23 cellular contexts compared by ENCODE assay signal in the genomic region with DNA sequence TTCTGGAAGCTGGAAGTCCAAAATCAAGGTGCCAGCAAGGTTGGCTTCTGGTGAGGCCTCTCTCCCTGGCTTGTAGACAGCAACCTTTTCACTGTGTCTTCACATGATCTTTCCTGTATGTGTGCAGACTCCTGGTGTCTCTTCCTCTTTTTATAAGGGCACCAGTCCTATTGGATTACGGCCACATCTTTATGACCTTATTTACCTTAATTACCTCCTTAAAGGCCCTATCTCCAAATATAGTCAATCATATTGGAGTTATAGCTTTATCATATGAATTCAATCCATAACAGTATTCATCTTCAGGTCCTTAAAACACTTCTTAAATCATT. TPM values are rescaled to one million over a fixed set of nuclear protein-coding genes. Genes with fewer than 3 reads are reported as not detected.
"Had no signal": no experiment of that assay in that cellular context is flagged by ENCODE, and none has a peak within 500 bp of the region (broad histone marks: within the 10 kb centered on the region; RNA-seq: fewer than 3 reads in every experiment).

No MANE protein-coding gene starts in this region.

- ATAC-seq: right cardiac atrium had no signal

- H3K27me3 ChIP-seq: esophagus squamous epithelium, left lung, spleen had no signal

- H3K27me3 Mint-ChIP-seq: activated CD4-positive, alpha-beta T cell treated with anti-CD3 and anti-CD28 coated beads, Interleukin-2, amount 10 ng/mL, durations not matched to agents 7 days and 5 days; activated naive CD8-positive, alpha-beta T cell had no signal

- DNase-seq: activated CD4-positive, alpha-beta T cell treated with anti-CD3 and anti-CD28 coated beads, Interleukin-2, amount 10 ng/mL, durations not matched to agents 7 days and 5 days; activated CD8-positive, alpha-beta memory T cell treated with anti-CD3 and anti-CD28 coated beads for 24 hours; activated gamma-delta T cell treated with Interleukin-2 at 50 U/mL for 16 hours; amniotic stem cell; cortex of kidney; effector CD4-positive, alpha-beta T cell; esophagus squamous epithelium; hippocampal formation; left lung; nephron progenitor cell; occipital lobe; right cardiac atrium; spleen; T-helper 2 cell had no signal

- H3K9me3 ChIP-seq: left lung had no signal

- H3K4me3 ChIP-seq: esophagus squamous epithelium, left lung, spleen, thoracic aorta had no signal

- H3K27ac Mint-ChIP-seq: activated CD4-positive, alpha-beta T cell treated with anti-CD3 and anti-CD28 coated beads, Interleukin-2, amount 10 ng/mL, durations not matched to agents 7 days and 5 days; activated naive CD8-positive, alpha-beta T cell; brain; nephron progenitor cell had no signal

- H3K4me3 Mint-ChIP-seq: activated CD4-positive, alpha-beta T cell treated with anti-CD3 and anti-CD28 coated beads, Interleukin-2, amount 10 ng/mL, durations not matched to agents 7 days and 5 days; activated naive CD8-positive, alpha-beta T cell; brain; nephron progenitor cell had no signal

- H3K4me1 ChIP-seq: esophagus squamous epithelium, left lung, spleen had no signal

- H3K4me1 Mint-ChIP-seq: brain, nephron progenitor cell had no signal

- H3K27ac ChIP-seq: esophagus squamous epithelium, left lung, spleen, thoracic aorta had no signal

- FAIRE-seq: endothelial cell of umbilical vein, keratinocyte had no signal

RNA-seq across cellular contexts. Expression of a gene that starts 21.2 kb away (rescaled TPM):
- total RNA-seq: endothelial cell of umbilical vein, esophagus squamous epithelium, fibroblast of villous mesenchyme, glomerular endothelial cell, posterior vena cava, urinary bladder had no signal
- polyA plus RNA-seq: right cardiac atrium, spleen had no signal
